9 cellular contexts compared by ENCODE assay signal in the genomic region with DNA sequence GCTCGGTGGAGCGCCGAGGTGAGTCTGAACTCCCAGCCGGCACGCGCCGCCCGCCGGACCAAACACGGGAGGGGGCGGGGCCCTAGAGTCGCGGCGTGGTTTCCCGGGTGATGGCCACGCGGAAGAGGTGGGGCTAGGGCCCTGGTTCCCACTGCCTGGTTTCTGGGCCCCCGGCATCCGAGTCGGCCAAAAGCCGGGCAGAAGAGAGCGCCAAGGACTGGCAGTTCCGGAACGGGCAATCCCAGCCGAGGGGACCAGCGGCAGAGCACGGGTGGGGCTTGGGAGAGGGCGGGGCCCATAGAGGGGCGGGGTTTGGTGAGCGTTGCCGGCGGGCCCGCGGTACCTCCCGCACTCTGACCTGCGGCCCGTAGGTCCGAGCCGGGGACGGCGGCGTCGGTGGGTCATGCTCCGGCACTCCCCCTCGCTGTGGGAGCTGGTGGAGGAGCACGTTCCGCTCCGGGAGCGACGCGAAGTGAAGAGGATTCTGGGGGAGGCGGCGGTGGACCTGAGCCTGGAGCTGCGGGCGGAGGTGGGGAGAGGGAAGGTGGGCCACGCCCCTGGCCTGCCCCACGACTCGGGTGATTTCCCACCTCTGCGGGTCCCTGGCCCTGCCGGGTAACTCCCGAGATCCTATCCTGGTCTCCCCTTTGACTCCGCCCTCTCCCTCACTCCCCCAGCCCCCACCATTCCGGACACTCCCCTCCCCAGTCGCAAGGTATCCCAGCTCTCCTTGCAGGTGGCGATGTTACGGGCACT. TPM values are rescaled to one million over a fixed set of nuclear protein-coding genes. Genes with fewer than 3 reads are reported as not detected.
DNase-seq lines count a peak whose midpoint lies in the region; ATAC-seq, FAIRE-seq and TF ChIP-seq lines count a peak whose summit lies in the region.
"Had no signal": no experiment of that assay in that cellular context is flagged by ENCODE, and none has a peak within 500 bp of the region (broad histone marks: within the 10 kb centered on the region; RNA-seq: fewer than 3 reads in every experiment).

TSS of gene CCDC24 (plus strand) at position 124 of the 756 bp plus-strand sequence. CDS start at position 404, 280 bp downstream.

- FAIRE-seq in kidney (lab: Jason Lieb, UNC), result no peak
- FAIRE-seq: A204.1 had no signal

- H3K4me3 ChIP-seq in kidney (ENCODE audit: low read length in 2 of 2), result peak within 1 kb of the TSS; percentile 59 to 80

- intact Hi-C loops in kidney (cut with DNase I), result no loop called here

- H3K4me1 ChIP-seq in kidney (ENCODE audit: control insufficient read depth in 1 of 2, insufficient read depth in 1 of 2, low read depth in 1 of 2, low read length in 2 of 2), result peaks cover 8 to 23% of the 10 kb centered on the region in 2 donors

- no peaks in the 10 kb centered on the region for H3K9me3 Mint-ChIP-seq in central memory CD8-positive, alpha-beta T cell

- H3K36me3 ChIP-seq in kidney (ENCODE audit: control insufficient read depth in 1 of 2, insufficient read depth in 2 of 2, low read length in 2 of 2), result no peaks in the 10 kb centered on the region

- no peaks in the 10 kb centered on the region for H3K9me3 ChIP-seq in kidney (ENCODE audit: control insufficient read depth in 1 of 2, low read length in 2 of 2)

- peak within 1 kb of the TSS; percentile 30 to 81 for H3K9ac ChIP-seq in kidney (ENCODE audit: low read length in 2 of 2)

- H3K4me1 Mint-ChIP-seq in central memory CD8-positive, alpha-beta T cell, result peaks cover 21% of the 10 kb centered on the region

- peak within 1 kb of the TSS; percentile 81 for H3K27ac Mint-ChIP-seq in central memory CD8-positive, alpha-beta T cell (ENCODE audit: low read depth)

- DNase-seq in NCI-H1417 (lab: John Stamatoyannopoulos, UW) (peak; percentile 76 to 90 (median 82)), NCI-H1417 treated with DMSO at 0.1 percent for 48 hours (lab: John Stamatoyannopoulos, UW) (no peak), NCI-H2171 (lab: John Stamatoyannopoulos, UW) (peak; percentile 47), kidney (peak; percentile 96)
- DNase-seq in activated CD4-positive, CD25-positive, alpha-beta regulatory T cell (lab: John Stamatoyannopoulos, UW), result peak; percentile 40 to 52 (median 48)
- peak; percentile 55 to 59 for DNase-seq in central memory CD8-positive, alpha-beta T cell (ENCODE audit: low spot score in 2 of 2)
- peak; percentile 88 for DNase-seq in stimulated activated CD4-positive, alpha-beta T cell treated with anti-CD3 and anti-CD28 coated beads, Interleukin-15, amount 100 ng/mL, for 24 hours

- ATAC-seq in HG02970 (IDR thresholded peaks at IDR 0.05; ENCODE audit: low FRiP score, unreplicated experiment), result peak; percentile 64
- ATAC-seq in central memory CD8-positive, alpha-beta T cell (replicated peaks; ENCODE audit: extremely low read depth, poor library complexity, severe bottlenecking), result peak; percentile 90

- peak within 1 kb of the TSS; percentile 59 to 92 for H3K27ac ChIP-seq in kidney (ENCODE audit: low read depth in 2 of 2, low read length in 2 of 2)

- no peaks in the 10 kb centered on the region for H3K27me3 Mint-ChIP-seq in central memory CD8-positive, alpha-beta T cell

- H3K36me3 Mint-ChIP-seq in central memory CD8-positive, alpha-beta T cell (ENCODE audit: insufficient read depth), result peaks cover 2% of the 10 kb centered on the region

- H3K4me3 Mint-ChIP-seq in central memory CD8-positive, alpha-beta T cell, result peak within 1 kb of the TSS; percentile 94

- no peak for TF ChIP-seq CTCF in kidney (IDR thresholded peaks at IDR 0.05; ENCODE audit: borderline replicate concordance, extremely low read depth, insufficient read depth)

RNA-seq across cellular contexts. Expression of gene CCDC24, which starts in this region (rescaled TPM):
- 24.3 TPM for total RNA-seq in kidney
- polyA plus RNA-seq in kidney (ENCODE audit: insufficient read depth, low read depth, low replicate concordance), result 35.6 TPM
